Comparison of ENCODE assay signal across 11 cellular contexts in genomic region chr3:36764704-36765038, GRCh38. TPM values are rescaled to one million over a fixed set of nuclear protein-coding genes. Genes with fewer than 3 reads are reported as not detected.
A peak's percentile ranks its signal among the peaks of the same experiment; 100 is the strongest.
DNase-seq lines count a peak whose midpoint lies in the region; ATAC-seq, FAIRE-seq and TF ChIP-seq lines count a peak whose summit lies in the region.
"Had no signal": no experiment of that assay in that cellular context is flagged by ENCODE, and none has a peak within 500 bp of the region (broad histone marks: within the 10 kb centered on the region; RNA-seq: fewer than 3 reads in every experiment).

No MANE protein-coding gene starts in this region.

- peak overlapping the region; percentile 47 for H2AFZ ChIP-seq in astrocyte (ENCODE audit: low read depth, low read length)

- peaks cover 3% of the 10 kb centered on the region for H3K4me1 ChIP-seq in astrocyte (ENCODE audit: insufficient read depth, low read length)
- H3K4me1 ChIP-seq in subcutaneous abdominal adipose tissue (ENCODE audit: control insufficient read depth in 5 of 5, insufficient read depth in 5 of 5, low read length in 5 of 5): peaks cover 0 to 12% (median 7%) of the 10 kb centered on the region in 5 donors

- H3K27ac Mint-ChIP-seq in activated T-cell treated with anti-CD3 and anti-CD28 coated beads, Interleukin-2, amount 50 U/mL, for 72 hours: no peak overlapping the region
- H3K27ac Mint-ChIP-seq in astrocyte (ENCODE audit: unreplicated experiment) (no peak overlapping the region), memory B cell (no peak overlapping the region)

- DNase-seq in activated T-cell treated with anti-CD3 and anti-CD28 coated beads, Interleukin-2, amount 50 U/mL, for 72 hours: no peak
- DNase-seq in activated T-cell treated with anti-CD3 and anti-CD28 coated beads for 4 hours: no peak
- DNase-seq in astrocyte (ENCODE audit: low read depth): no peak
- DNase-seq in memory B cell (ENCODE audit: low spot score in 2 of 2): no peak
- no peak for DNase-seq in germinal center (ENCODE audit: low spot score)
- no peak for DNase-seq in DMS53 (lab: John Stamatoyannopoulos, UW)
- DNase-seq: central memory CD4-positive, alpha-beta T cell; MM.1S had no signal

- TF ChIP-seq CTCF in astrocyte (IDR thresholded peaks at IDR 0.05; ENCODE audit: insufficient read depth, low read depth, low read length): no peak

- H3K36me3 ChIP-seq in astrocyte (ENCODE audit: insufficient read depth, low read length) (no peaks in the 10 kb centered on the region), subcutaneous abdominal adipose tissue (ENCODE audit: control insufficient read depth in 5 of 5, insufficient read depth in 5 of 5, low read length in 5 of 5) (no peaks in the 10 kb centered on the region)

- H3K4me1 Mint-ChIP-seq in activated T-cell treated with anti-CD3 and anti-CD28 coated beads, Interleukin-2, amount 50 U/mL, for 72 hours (ENCODE audit: low read depth): peaks cover 5% of the 10 kb centered on the region
- H3K4me1 Mint-ChIP-seq in astrocyte (ENCODE audit: low read depth, unreplicated experiment) (no peaks in the 10 kb centered on the region), memory B cell (peaks cover 3% of the 10 kb centered on the region)

- no peaks in the 10 kb centered on the region for H3K79me2 ChIP-seq in astrocyte (ENCODE audit: insufficient read depth, low read length)

- H3K36me3 Mint-ChIP-seq in activated T-cell treated with anti-CD3 and anti-CD28 coated beads, Interleukin-2, amount 50 U/mL, for 72 hours (ENCODE audit: insufficient read depth in 2 of 2): peaks cover 2 to 3% of the 10 kb centered on the region in 2 donors
- peaks cover 4% of the 10 kb centered on the region for H3K36me3 Mint-ChIP-seq in astrocyte (ENCODE audit: low read depth, unreplicated experiment)
- H3K36me3 Mint-ChIP-seq in memory B cell: no peaks in the 10 kb centered on the region

- peaks cover 0 to under 1% of the 10 kb centered on the region in 2 donors for H3K9me3 Mint-ChIP-seq in activated T-cell treated with anti-CD3 and anti-CD28 coated beads, Interleukin-2, amount 50 U/mL, for 72 hours
- peaks cover 9% of the 10 kb centered on the region for H3K9me3 Mint-ChIP-seq in astrocyte (ENCODE audit: unreplicated experiment)
- H3K9me3 Mint-ChIP-seq in memory B cell: no peaks in the 10 kb centered on the region

- H3K4me3 Mint-ChIP-seq in activated T-cell treated with anti-CD3 and anti-CD28 coated beads, Interleukin-2, amount 50 U/mL, for 72 hours: peak overlapping the region; percentile 70 to 79
- peak overlapping the region; percentile 81 for H3K4me3 Mint-ChIP-seq in astrocyte (ENCODE audit: unreplicated experiment)
- H3K4me3 Mint-ChIP-seq in memory B cell: peak overlapping the region; percentile 60

- peaks cover 9% of the 10 kb centered on the region for H3K9me3 ChIP-seq in astrocyte (ENCODE audit: insufficient read depth, low read depth, low read length)
- no peaks in the 10 kb centered on the region for H3K9me3 ChIP-seq in subcutaneous abdominal adipose tissue (ENCODE audit: control insufficient read depth in 5 of 5, low read length in 5 of 5)

- H3K4me2 ChIP-seq in astrocyte (ENCODE audit: low read length): peak overlapping the region; percentile 82

- ATAC-seq in activated T-cell treated with anti-CD3 and anti-CD28 coated beads, Interleukin-2, amount 50 U/mL, for 72 hours (replicated peaks in 1 of 2): no peak
- ATAC-seq in memory B cell (ENCODE audit: low read depth) (no peak), HG03025 (IDR thresholded peaks at IDR 0.05; ENCODE audit: low FRiP score, unreplicated experiment) (no peak)

- no peak overlapping the region for H3K27ac ChIP-seq in astrocyte (ENCODE audit: low read depth, low read length)
- no peak overlapping the region for H3K27ac ChIP-seq in subcutaneous abdominal adipose tissue (ENCODE audit: low read depth, low read length)

- peaks cover 41% of the 10 kb centered on the region for H3K27me3 ChIP-seq in astrocyte (ENCODE audit: insufficient read depth, low read length)
- H3K27me3 ChIP-seq in subcutaneous abdominal adipose tissue (ENCODE audit: control insufficient read depth in 5 of 5, insufficient read depth in 4 of 5, low read length in 5 of 5): peaks cover 9 to 32% (median 22%) of the 10 kb centered on the region in 5 donors

- FAIRE-seq in astrocyte (lab: Jason Lieb, UNC): no peak

- H4K20me1 ChIP-seq in astrocyte (ENCODE audit: insufficient read depth, low read length): no peaks in the 10 kb centered on the region

- H3K4me3 ChIP-seq in astrocyte (ENCODE audit: insufficient read depth, low read depth, low read length): no peak overlapping the region
- H3K4me3 ChIP-seq in subcutaneous abdominal adipose tissue (ENCODE audit: low read depth in 1 of 5, low read length in 5 of 5): peak overlapping the region in 4 of 5 donors; percentile 39 to 65 (median 41)

- H3K9ac ChIP-seq in astrocyte (ENCODE audit: low read length): no peak overlapping the region
- H3K9ac ChIP-seq in subcutaneous abdominal adipose tissue (ENCODE audit: low read length in 5 of 5): no peak overlapping the region

- H3K27me3 Mint-ChIP-seq in activated T-cell treated with anti-CD3 and anti-CD28 coated beads, Interleukin-2, amount 50 U/mL, for 72 hours (ENCODE audit: low read depth): peaks cover 75% of the 10 kb centered on the region
- H3K27me3 Mint-ChIP-seq in astrocyte (ENCODE audit: low read depth, unreplicated experiment): peaks cover 64% of the 10 kb centered on the region
- H3K27me3 Mint-ChIP-seq in memory B cell: peaks cover 45% of the 10 kb centered on the region

RNA-seq across cellular contexts. Expression of gene DCLK3, which starts 0.3 kb away (rescaled TPM):
- total RNA-seq in activated T-cell treated with anti-CD3 and anti-CD28 coated beads, Interleukin-2, amount 50 U/mL, for 72 hours: under 1 TPM in 1 of 2 donors, not detected in 1; 0.05 TPM
- not detected in 2 replicates for total RNA-seq in astrocyte
- total RNA-seq: SK-MEL-5 had no signal
